Comparison of ENCODE assay signal across 9 cellular contexts in genomic region chr3:113698891-113699465, GRCh38. TPM values are rescaled to one million over a fixed set of nuclear protein-coding genes. Genes with fewer than 3 reads are reported as not detected.
DNase-seq lines count a peak whose midpoint lies in the region; ATAC-seq and TF ChIP-seq lines count a peak whose summit lies in the region.
"Had no signal": no experiment of that assay in that cellular context is flagged by ENCODE, and none has a peak within 500 bp of the region (broad histone marks: within the 10 kb centered on the region; RNA-seq: fewer than 3 reads in every experiment).

No MANE protein-coding gene starts in this region.

- intact Hi-C loops in colonic mucosa (cut with DNase I) = no loop called here

- CTCF ChIA-PET in AG04449 (lab: Yijun Ruan, JAX) = interaction anchor here (0.8 to 2.2 kb wide), 4 partner anchors 9 to 140 kb away, joined by 3 to 8 read pairs (median 4); partner anchors contain the start of gene GRAMD1C

- no peak for DNase-seq in AG04449 (ENCODE audit: low read depth, low spot score)
- peak; percentile 24 for DNase-seq in HT-29 (ENCODE audit: low spot score)
- peak; percentile 66 for DNase-seq in colonic mucosa
- no peak for DNase-seq in mesothelial cell of epicardium (ENCODE audit: low spot score in 2 of 2, unreplicated experiment in 2 of 2)
- no peak for DNase-seq in SHP77 (lab: John Stamatoyannopoulos, UW)
- DNase-seq in NCI-H1930 (lab: John Stamatoyannopoulos, UW) = no peak

- H3K4me1 ChIP-seq in colonic mucosa = peaks cover 6% of the 10 kb centered on the region

- H3K9me3 Mint-ChIP-seq in mesothelial cell of epicardium = no peaks in the 10 kb centered on the region

- H3K4me3 ChIP-seq in AG04449 (ENCODE audit: low read depth, low read length) = 0 out of 2 replicates have a peak overlapping the region, but pooled peaks have one; percentile 3
- H3K4me3 ChIP-seq in colonic mucosa = peak overlapping the region; percentile 43
- H3K4me3 ChIP-seq: SK-N-MC had no signal

- H3K36me3 Mint-ChIP-seq in mesothelial cell of epicardium = no peaks in the 10 kb centered on the region

- peak overlapping the region; percentile 65 for H3K4me3 Mint-ChIP-seq in mesothelial cell of epicardium

- H3K27ac ChIP-seq in colonic mucosa = peak overlapping the region; percentile 9
- H3K27ac ChIP-seq: SK-N-MC had no signal

- H3K27me3 ChIP-seq in colonic mucosa = no peaks in the 10 kb centered on the region

- H3K9me3 ChIP-seq in colonic mucosa = no peaks in the 10 kb centered on the region

- TF ChIP-seq CTCF in AG04449 (IDR thresholded peaks at IDR 0.05; ENCODE audit: insufficient read depth, low read length, missing control alignments) (no peak), colonic mucosa (IDR thresholded peaks at IDR 0.05) (no peak), mesothelial cell of epicardium (IDR thresholded peaks at IDR 0.05; ENCODE audit: unreplicated experiment) (no peak)

- H3K27me3 Mint-ChIP-seq in mesothelial cell of epicardium (ENCODE audit: low read depth) = no peaks in the 10 kb centered on the region

- peaks cover 15% of the 10 kb centered on the region for H3K4me1 Mint-ChIP-seq in mesothelial cell of epicardium

- ATAC-seq in GM19452 (IDR thresholded peaks at IDR 0.05; ENCODE audit: unreplicated experiment) (no peak), HG03280 (IDR thresholded peaks at IDR 0.05; ENCODE audit: unreplicated experiment) (no peak)

- POLR2A ChIA-PET in AG04449 (lab: Yijun Ruan, JAX) = no interaction called here

- peak overlapping the region; percentile 81 for H3K27ac Mint-ChIP-seq in mesothelial cell of epicardium

- H3K9ac ChIP-seq in colonic mucosa (ENCODE audit: low read depth in 2 of 2, low read length in 2 of 2) = peak overlapping the region in 1 of 2 donors; percentile 40

- no peaks in the 10 kb centered on the region for H3K36me3 ChIP-seq in colonic mucosa

RNA-seq across cellular contexts. Expression of gene USF3, which starts 2.5 kb away (rescaled TPM):
- 8.1 and 10.1 TPM in 2 replicates for total RNA-seq in HT-29 (2014; rRNA removed; shearing (Covaris generic))
- 10 to 100 TPM; 18.4 to 22.7 TPM for total RNA-seq in colonic mucosa
- total RNA-seq in mesothelial cell of epicardium = 16.7 to 18.3 TPM (median 17.9 TPM) in 3 replicates

RNA-seq across cellular contexts. Expression of gene NAA50, which starts 47.1 kb away (rescaled TPM):
- 743 and 760 TPM in 2 replicates for total RNA-seq in HT-29 (2014; rRNA removed; shearing (Covaris generic))
- 100 to 1,000 TPM; 107 to 124 TPM for total RNA-seq in colonic mucosa
- total RNA-seq in mesothelial cell of epicardium = 83.2 to 87.3 TPM (median 85.9 TPM) in 3 replicates

RNA-seq across cellular contexts. Expression of gene ATP6V1A, which starts 47.9 kb away (rescaled TPM):
- 43.0 and 43.7 TPM in 2 replicates for total RNA-seq in HT-29 (2014; rRNA removed; shearing (Covaris generic))
- 10 to 100 TPM; 79.1 to 93.4 TPM for total RNA-seq in colonic mucosa
- 52.0 to 58.2 TPM (median 52.6 TPM) in 3 replicates for total RNA-seq in mesothelial cell of epicardium

Comparison
In these comparisons a context has a peak if more than half of its experiments do, and no peak if none do; other contexts are left out.
1. DNase-seq: peak in HT-29 (single experiment) and colonic mucosa (single experiment); none in AG04449 (single experiment), mesothelial cell of epicardium (0 of 2), SHP77 (0 of 2) and NCI-H1930 (0 of 2).